ENCODE assay signal across 10 cellular contexts in the genomic region with DNA sequence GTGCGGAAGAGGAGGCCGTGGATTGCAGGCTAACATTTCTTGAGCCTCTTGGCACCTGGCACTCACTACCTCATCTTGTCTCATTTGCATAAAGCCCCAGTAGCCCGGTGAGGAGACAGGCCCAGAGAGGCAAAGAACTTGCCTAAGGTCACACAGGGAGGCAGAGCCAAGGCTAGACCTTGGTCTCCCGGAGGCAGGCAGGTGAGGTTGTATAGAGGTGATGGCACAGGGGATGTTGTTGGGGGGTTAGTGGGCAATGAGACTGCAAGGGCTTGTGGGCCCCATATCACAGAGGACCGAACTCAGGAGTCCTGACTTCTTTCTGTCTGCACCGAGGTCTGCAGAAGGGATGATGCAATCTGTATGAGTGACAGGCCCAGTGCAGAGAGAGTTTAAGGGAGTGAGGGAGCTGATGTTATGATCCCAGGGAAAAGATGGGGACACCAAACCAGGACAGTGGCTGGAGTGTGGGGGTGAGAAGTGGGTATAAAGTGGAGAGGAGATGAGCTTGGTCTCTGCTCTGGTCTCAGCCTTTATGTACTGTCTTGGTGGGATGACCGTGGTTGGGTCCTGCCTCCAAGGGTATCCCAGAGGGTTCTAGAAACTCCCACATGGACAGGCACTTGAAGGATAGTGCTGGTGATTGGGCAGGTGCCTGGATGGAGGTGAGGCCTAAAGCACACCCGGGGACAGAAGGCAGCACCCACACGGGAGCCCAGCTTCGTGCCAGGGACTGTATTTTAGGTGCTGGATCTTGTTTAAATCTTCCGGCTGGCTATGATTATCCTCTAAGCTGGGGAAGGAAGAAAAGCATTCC. TPM values are rescaled to one million over a fixed set of nuclear protein-coding genes. Genes with fewer than 3 reads are reported as not detected.
DNase-seq lines count a peak whose midpoint lies in the region; ATAC-seq and TF ChIP-seq lines count a peak whose summit lies in the region.
"Had no signal": no experiment of that assay in that cellular context is flagged by ENCODE, and none has a peak within 500 bp of the region (broad histone marks: within the 10 kb centered on the region; RNA-seq: fewer than 3 reads in every experiment).

No MANE protein-coding gene starts in this region.

- H2AFZ ChIP-seq in smooth muscle cell (ENCODE audit: low read depth), result no peak overlapping the region

- CTCF ChIA-PET in WTC11 (lab: Charles Lee), result interaction anchor here (0.6 to 3.6 kb wide), 7 partner anchors 9 to 208 kb away, joined by 3 to 27 read pairs (median 4); no protein-coding TSS in a partner anchor
- CTCF ChIA-PET in activated CD4-positive, alpha-beta T cell treated with anti-CD3 and anti-CD28 coated beads, Interleukin-2, amount 10 ng/mL, durations not matched to agents 7 days and 5 days (lab: Charles Lee), result interaction anchor here (0.9 to 1.6 kb wide), 2 partner anchors 16 to 30 kb away, joined by 3 to 5 read pairs; no protein-coding TSS in a partner anchor

- H3K9ac ChIP-seq in smooth muscle cell (ENCODE audit: low read depth), result peak overlapping the region; percentile 59

- H3K27ac Mint-ChIP-seq in HFFc6 (peak overlapping the region; percentile 98), WTC11 (peak overlapping the region; percentile 62; the same call in 1 of the 2 replicates)
- H3K27ac Mint-ChIP-seq in activated CD4-positive, alpha-beta T cell treated with anti-CD3 and anti-CD28 coated beads, Interleukin-2, amount 10 ng/mL, durations not matched to agents 7 days and 5 days, result no peak overlapping the region

- H3K4me3 ChIP-seq in smooth muscle cell, result no peak overlapping the region

- H3K9me3 Mint-ChIP-seq in HFFc6 (no peaks in the 10 kb centered on the region), WTC11 (no peaks in the 10 kb centered on the region)
- no peaks in the 10 kb centered on the region for H3K9me3 Mint-ChIP-seq in activated CD4-positive, alpha-beta T cell treated with anti-CD3 and anti-CD28 coated beads, Interleukin-2, amount 10 ng/mL, durations not matched to agents 7 days and 5 days
- H3K9me3 Mint-ChIP-seq: stimulated activated naive CD8-positive, alpha-beta T cell treated with anti-CD3 and anti-CD28 coated beads, Interleukin-15, amount 100 ng/mL, for 72 hours had no signal

- H4K20me1 ChIP-seq in smooth muscle cell (ENCODE audit: low read depth), result peaks cover 55% of the 10 kb centered on the region

- peaks cover under 1% of the 10 kb centered on the region for H3K36me3 ChIP-seq in smooth muscle cell (ENCODE audit: low read depth)

- TF ChIP-seq CTCF in HFFc6 (IDR thresholded peaks at IDR 0.05) (no peak), WTC11 (IDR thresholded peaks at IDR 0.05) (no peak), smooth muscle cell (IDR thresholded peaks at IDR 0.05; ENCODE audit: borderline replicate concordance, insufficient read depth, poor library complexity, severe bottlenecking) (no peak)

- H3K9me3 ChIP-seq in smooth muscle cell (replicated peaks; ENCODE audit: low read depth), result no peaks in the 10 kb centered on the region

- H3K4me3 Mint-ChIP-seq in HFFc6 (peak overlapping the region; percentile 64), WTC11 (peak overlapping the region; percentile 33)
- no peak overlapping the region for H3K4me3 Mint-ChIP-seq in activated CD4-positive, alpha-beta T cell treated with anti-CD3 and anti-CD28 coated beads, Interleukin-2, amount 10 ng/mL, durations not matched to agents 7 days and 5 days
- H3K4me3 Mint-ChIP-seq: stimulated activated naive CD8-positive, alpha-beta T cell treated with anti-CD3 and anti-CD28 coated beads, Interleukin-15, amount 100 ng/mL, for 72 hours had no signal

- no peaks in the 10 kb centered on the region for H3K27me3 ChIP-seq in smooth muscle cell (ENCODE audit: low read depth)

- 50% methylated on average over 11 of the region's 11 CpGs for WGBS in smooth muscle cell (ENCODE audit: low lambda C conversion rate)

- peak overlapping the region; percentile 81 for H3K4me2 ChIP-seq in smooth muscle cell

- ATAC-seq in WTC11 (no peak), GM18907 (IDR thresholded peaks at IDR 0.05; ENCODE audit: unreplicated experiment) (no peak), GM18861 (IDR thresholded peaks at IDR 0.05; ENCODE audit: unreplicated experiment) (no peak)
- ATAC-seq: stimulated activated naive CD8-positive, alpha-beta T cell treated with anti-CD3 and anti-CD28 coated beads, Interleukin-15, amount 100 ng/mL, for 72 hours had no signal

- H3K79me2 ChIP-seq in smooth muscle cell (ENCODE audit: low read depth), result peaks cover 70% of the 10 kb centered on the region

- POLR2A ChIA-PET in WTC11 (lab: Charles Lee), result interaction anchor here (0.9 to 1.6 kb wide), 4 partner anchors 10 to 72 kb away, joined by 3 to 7 read pairs (median 4); a partner anchor contains a TSS
- POLR2A ChIA-PET in activated CD4-positive, alpha-beta T cell treated with anti-CD3 and anti-CD28 coated beads, Interleukin-2, amount 10 ng/mL, durations not matched to agents 7 days and 5 days (lab: Charles Lee), result no interaction called here

- H3K4me1 ChIP-seq in smooth muscle cell (ENCODE audit: low read depth), result peaks cover 53% of the 10 kb centered on the region

- H3K36me3 Mint-ChIP-seq in HFFc6 (ENCODE audit: low read depth) (peaks cover 17% of the 10 kb centered on the region), WTC11 (peaks cover 3% of the 10 kb centered on the region; the same call in 1 of the 2 replicates)
- no peaks in the 10 kb centered on the region for H3K36me3 Mint-ChIP-seq in activated CD4-positive, alpha-beta T cell treated with anti-CD3 and anti-CD28 coated beads, Interleukin-2, amount 10 ng/mL, durations not matched to agents 7 days and 5 days (ENCODE audit: low read depth)

- DNase-seq in HFFc6 (no peak), WTC11 (ENCODE audit: low spot score) (no peak), inferior parietal cortex (ENCODE audit: extremely low spot score) (peak; percentile 50), smooth muscle cell (lab: John Stamatoyannopoulos, UW; ENCODE audit: unreplicated experiment) (no peak)
- no peak for DNase-seq in activated CD4-positive, alpha-beta T cell treated with anti-CD3 and anti-CD28 coated beads, Interleukin-2, amount 10 ng/mL, durations not matched to agents 7 days and 5 days
- DNase-seq in stimulated activated CD4-positive, alpha-beta T cell treated with anti-CD3 and anti-CD28 coated beads, Interleukin-4, amount 100 ng/mL, for 4 hours, result no peak
- DNase-seq: activated CD4-positive, CD25-positive, alpha-beta regulatory T cell; stimulated activated naive CD8-positive, alpha-beta T cell treated with anti-CD3 and anti-CD28 coated beads, Interleukin-15, amount 100 ng/mL, for 72 hours had no signal

- peak overlapping the region; percentile 99 for H3K27ac ChIP-seq in smooth muscle cell (ENCODE audit: low read depth)

- H3K4me1 Mint-ChIP-seq in HFFc6 (ENCODE audit: low read depth) (peaks cover 53% of the 10 kb centered on the region), WTC11 (peaks cover 49% of the 10 kb centered on the region)
- peaks cover 22% of the 10 kb centered on the region for H3K4me1 Mint-ChIP-seq in activated CD4-positive, alpha-beta T cell treated with anti-CD3 and anti-CD28 coated beads, Interleukin-2, amount 10 ng/mL, durations not matched to agents 7 days and 5 days

- peaks cover 4% of the 10 kb centered on the region for H3K27me3 Mint-ChIP-seq in HFFc6 (ENCODE audit: insufficient read depth)
- H3K27me3 Mint-ChIP-seq in WTC11 (ENCODE audit: low read depth), result peaks cover 59% of the 10 kb centered on the region
- H3K27me3 Mint-ChIP-seq in activated CD4-positive, alpha-beta T cell treated with anti-CD3 and anti-CD28 coated beads, Interleukin-2, amount 10 ng/mL, durations not matched to agents 7 days and 5 days, result no peaks in the 10 kb centered on the region
- H3K27me3 Mint-ChIP-seq: stimulated activated naive CD8-positive, alpha-beta T cell treated with anti-CD3 and anti-CD28 coated beads, Interleukin-15, amount 100 ng/mL, for 72 hours had no signal

- peaks cover 37% of the 10 kb centered on the region for H3F3A ChIP-seq in smooth muscle cell (ENCODE audit: low read depth)

TF ChIP-seq in WTC11, 78 proteins besides CTCF, POLR2A, EP300 and RAD21:
- TF ChIP-seq GABPB1 (CRISPR knock-in tag; IDR thresholded peaks at IDR 0.05), result peak; percentile 96
- peak; percentile 68; the same call in 1 of the 2 replicates for TF ChIP-seq GTF2I (CRISPR knock-in tag; conservative IDR thresholded peaks at IDR 0.05)
- TF ChIP-seq, protein P1, sequence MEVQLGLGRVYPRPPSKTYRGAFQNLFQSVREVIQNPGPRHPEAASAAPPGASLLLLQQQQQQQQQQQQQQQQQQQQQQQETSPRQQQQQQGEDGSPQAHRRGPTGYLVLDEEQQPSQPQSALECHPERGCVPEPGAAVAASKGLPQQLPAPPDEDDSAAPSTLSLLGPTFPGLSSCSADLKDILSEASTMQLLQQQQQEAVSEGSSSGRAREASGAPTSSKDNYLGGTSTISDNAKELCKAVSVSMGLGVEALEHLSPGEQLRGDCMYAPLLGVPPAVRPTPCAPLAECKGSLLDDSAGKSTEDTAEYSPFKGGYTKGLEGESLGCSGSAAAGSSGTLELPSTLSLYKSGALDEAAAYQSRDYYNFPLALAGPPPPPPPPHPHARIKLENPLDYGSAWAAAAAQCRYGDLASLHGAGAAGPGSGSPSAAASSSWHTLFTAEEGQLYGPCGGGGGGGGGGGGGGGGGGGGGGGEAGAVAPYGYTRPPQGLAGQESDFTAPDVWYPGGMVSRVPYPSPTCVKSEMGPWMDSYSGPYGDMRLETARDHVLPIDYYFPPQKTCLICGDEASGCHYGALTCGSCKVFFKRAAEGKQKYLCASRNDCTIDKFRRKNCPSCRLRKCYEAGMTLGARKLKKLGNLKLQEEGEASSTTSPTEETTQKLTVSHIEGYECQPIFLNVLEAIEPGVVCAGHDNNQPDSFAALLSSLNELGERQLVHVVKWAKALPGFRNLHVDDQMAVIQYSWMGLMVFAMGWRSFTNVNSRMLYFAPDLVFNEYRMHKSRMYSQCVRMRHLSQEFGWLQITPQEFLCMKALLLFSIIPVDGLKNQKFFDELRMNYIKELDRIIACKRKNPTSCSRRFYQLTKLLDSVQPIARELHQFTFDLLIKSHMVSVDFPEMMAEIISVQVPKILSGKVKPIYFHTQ (CRISPR knock-in tag; IDR thresholded peaks at IDR 0.05), result no peak

RNA-seq across cellular contexts. Expression of a gene that starts 21.8 kb away (rescaled TPM):
- total RNA-seq in HFFc6 (2021; fragmentation: NEBNext Ultra II Directional; extraction: Animal tissue kit (Norgen Biotek cat#: 25700)), result 100 to 1,000 TPM; 288 to 394 (median 318) TPM
- total RNA-seq in WTC11 (2021), result 47.0 to 57.3 TPM (median 54.9 TPM) in 3 replicates
- total RNA-seq in smooth muscle cell, result 337 and 430 TPM in 2 replicates
- 529 and 685 TPM in 2 replicates for polyA plus RNA-seq in smooth muscle cell
- total RNA-seq in activated CD4-positive, alpha-beta T cell treated with anti-CD3 and anti-CD28 coated beads, Interleukin-2, amount 10 ng/mL, durations not matched to agents 7 days and 5 days, result 1 to 10 TPM; 2.9 to 3.4 TPM

Comparison
In these comparisons a context has a peak if more than half of its experiments do, and no peak if none do; other contexts are left out.
1. RNA of a gene that starts 21.8 kb away (total RNA-seq): 337 to 430 TPM in smooth muscle cell, 288 to 394 TPM in HFFc6 and 47.0 to 57.3 TPM in WTC11; 2.9 to 3.4 TPM in activated CD4-positive, alpha-beta T cell treated with anti-CD3 and anti-CD28 coated beads, Interleukin-2, amount 10 ng/mL, durations not matched to agents 7 days and 5 days; every median in the first group is over 10 times any median in the second.